ENCODE assay signal across 9 cellular contexts in the genomic region with DNA sequence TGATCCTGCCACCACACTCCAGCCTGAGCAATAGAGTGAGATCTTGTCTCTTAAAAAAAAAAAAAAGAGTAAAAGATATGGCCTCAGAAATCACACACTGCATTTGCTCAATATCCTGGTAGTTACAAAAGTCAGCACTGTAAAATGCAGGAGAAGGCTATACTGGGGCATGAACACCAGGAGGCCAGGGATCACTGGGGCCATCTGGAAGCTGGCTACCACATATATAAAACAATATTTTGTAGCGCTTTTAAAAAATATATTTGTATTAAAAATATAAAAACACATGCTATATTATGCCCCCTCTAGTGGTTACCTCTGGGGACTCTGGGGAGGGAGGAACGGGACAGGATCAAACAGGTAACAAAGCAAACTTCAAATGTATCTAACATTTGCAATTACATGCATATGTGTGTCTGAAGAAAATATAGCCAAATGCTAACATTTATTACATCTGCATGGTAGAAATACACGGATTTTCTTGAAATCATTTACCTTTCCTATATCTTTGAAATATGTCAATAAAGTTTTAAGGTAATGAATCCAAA. TPM values are rescaled to one million over a fixed set of nuclear protein-coding genes. Genes with fewer than 3 reads are reported as not detected.
A peak's percentile ranks its signal among the peaks of the same experiment; 100 is the strongest.
DNase-seq lines count a peak whose midpoint lies in the region; ATAC-seq, FAIRE-seq and TF ChIP-seq lines count a peak whose summit lies in the region.
"Had no signal": no experiment of that assay in that cellular context is flagged by ENCODE, and none has a peak within 500 bp of the region (broad histone marks: within the 10 kb centered on the region; RNA-seq: fewer than 3 reads in every experiment).

No MANE protein-coding gene starts in this region.

- no peak overlapping the region for H4K91ac ChIP-seq in mesenchymal stem cell (ENCODE audit: low read length)

- H3K36me3 Mint-ChIP-seq in activated T-cell treated with anti-CD3 and anti-CD28 coated beads, Interleukin-2, amount 50 U/mL, for 4 hours (ENCODE audit: insufficient read depth), result peaks cover 1% of the 10 kb centered on the region

- peak; percentile 48 for DNase-seq in GM03348 (ENCODE audit: low spot score)
- DNase-seq in M059J (ENCODE audit: low read depth), result peak; percentile 16
- DNase-seq in adrenal gland, result no peak
- DNase-seq in mesenchymal stem cell, result peak; percentile 67
- no peak for DNase-seq in H54 (ENCODE audit: insufficient read length, low spot score)
- no peak for DNase-seq in Ammon's horn (ENCODE audit: low spot score)
- DNase-seq in activated T-cell treated with anti-CD3 and anti-CD28 coated beads, Interleukin-2, amount 50 U/mL, for 4 hours, result no peak

- H2BK5ac ChIP-seq in mesenchymal stem cell (ENCODE audit: low read depth, low read length, poor library complexity, severe bottlenecking), result no peak overlapping the region

- H3K27me3 Mint-ChIP-seq in activated T-cell treated with anti-CD3 and anti-CD28 coated beads, Interleukin-2, amount 50 U/mL, for 4 hours (ENCODE audit: low read depth), result no peaks in the 10 kb centered on the region

- H3K9me3 Mint-ChIP-seq in activated T-cell treated with anti-CD3 and anti-CD28 coated beads, Interleukin-2, amount 50 U/mL, for 4 hours, result no peaks in the 10 kb centered on the region

- H3K4me3 ChIP-seq in adrenal gland (no peak overlapping the region), mesenchymal stem cell (ENCODE audit: insufficient read depth in 1 of 2, low read depth in 1 of 2, low read length in 2 of 2) (no peak overlapping the region)
- H3K4me3 ChIP-seq: lung had no signal

- H3K27ac ChIP-seq in adrenal gland (no peak overlapping the region), mesenchymal stem cell (ENCODE audit: low read length, poor library complexity, severe bottlenecking) (no peak overlapping the region)

- peak; percentile 17 to 44 (median 32) for TF ChIP-seq CTCF in adrenal gland (IDR thresholded peaks at IDR 0.05)

- H3K9me3 ChIP-seq in adrenal gland (replicated peaks in 1 of 3), result no peaks in the 10 kb centered on the region
- no peaks in the 10 kb centered on the region for H3K9me3 ChIP-seq in mesenchymal stem cell (ENCODE audit: control insufficient read depth, low read length)

- peak overlapping the region; percentile 31 for H3K9ac ChIP-seq in mesenchymal stem cell (ENCODE audit: low read length)

- no peak overlapping the region for H3K4me3 Mint-ChIP-seq in activated T-cell treated with anti-CD3 and anti-CD28 coated beads, Interleukin-2, amount 50 U/mL, for 4 hours

- no peaks in the 10 kb centered on the region for H3K27me3 ChIP-seq in adrenal gland
- no peaks in the 10 kb centered on the region for H3K27me3 ChIP-seq in mesenchymal stem cell (ENCODE audit: control insufficient read depth in 1 of 2, insufficient read depth in 1 of 2, low read length in 2 of 2)

- H2AK5ac ChIP-seq in mesenchymal stem cell (ENCODE audit: low read length, severe bottlenecking), result no peak overlapping the region

- H2BK15ac ChIP-seq in mesenchymal stem cell (ENCODE audit: low read depth, poor library complexity, severe bottlenecking), result no peak overlapping the region

- H3K14ac ChIP-seq in mesenchymal stem cell (ENCODE audit: low read length in 2 of 2), result no peak overlapping the region

- no peak overlapping the region for H3K4me2 ChIP-seq in mesenchymal stem cell (ENCODE audit: low read length, poor library complexity, severe bottlenecking)

- no peak overlapping the region for H3K23ac ChIP-seq in mesenchymal stem cell (ENCODE audit: low read length in 2 of 2)

- H3K4ac ChIP-seq in mesenchymal stem cell (ENCODE audit: low read depth in 1 of 2, low read length in 2 of 2), result no peak overlapping the region

- peaks cover 17% of the 10 kb centered on the region for H3K4me1 Mint-ChIP-seq in activated T-cell treated with anti-CD3 and anti-CD28 coated beads, Interleukin-2, amount 50 U/mL, for 4 hours (ENCODE audit: low read depth)

- H3K79me1 ChIP-seq in mesenchymal stem cell (replicated peaks; ENCODE audit: low read length, poor library complexity, severe bottlenecking), result peaks cover 4% of the 10 kb centered on the region

- no peak overlapping the region for H2BK120ac ChIP-seq in mesenchymal stem cell (ENCODE audit: low read depth, low read length)

- no peak overlapping the region for H3K18ac ChIP-seq in mesenchymal stem cell (ENCODE audit: low read depth in 1 of 2, low read length in 2 of 2)

- FAIRE-seq in H54 (lab: Jason Lieb, UNC), result no peak

- TF ChIP-seq POLR2A in adrenal gland (IDR thresholded peaks at IDR 0.05) (no peak), H54 (IDR thresholded peaks at IDR 0.05; ENCODE audit: low read depth, low read length) (no peak)

- H4K8ac ChIP-seq in mesenchymal stem cell (ENCODE audit: low read length), result no peak overlapping the region

- H3K4me1 ChIP-seq in adrenal gland (replicated peaks in 1 of 2) (peaks cover 7 to 10% of the 10 kb centered on the region in 2 donors), mesenchymal stem cell (ENCODE audit: control insufficient read depth, insufficient read depth, low read depth, low read length) (peaks cover 2% of the 10 kb centered on the region)

- H2BK12ac ChIP-seq in mesenchymal stem cell (ENCODE audit: low read length in 2 of 2), result no peak overlapping the region

- WGBS in adrenal gland, 4 donors, result 86 to 88% (median 87%) methylated on average over 3 of the region's 3 CpGs
- no CpG with 5 or more reads among the region's 3 CpGs for WGBS in mesenchymal stem cell

- no peaks in the 10 kb centered on the region for H3K36me3 ChIP-seq in adrenal gland (replicated peaks in 1 of 2)
- peaks cover 0 to 4% of the 10 kb centered on the region in 2 experiments for H3K36me3 ChIP-seq in mesenchymal stem cell (ENCODE audit: control insufficient read depth in 1 of 2, insufficient read depth in 2 of 2, low read depth in 1 of 2, low read length in 2 of 2)

- ATAC-seq in activated T-cell treated with anti-CD3 and anti-CD28 coated beads, Interleukin-2, amount 50 U/mL, for 4 hours, result no peak
- ATAC-seq in HG02970 (IDR thresholded peaks at IDR 0.05; ENCODE audit: low FRiP score, unreplicated experiment), result no peak

- H2AFZ ChIP-seq in mesenchymal stem cell (ENCODE audit: low read depth, low read length), result no peak overlapping the region

- intact Hi-C loops in adrenal gland (cut with DNase I), result no loop called here

RNA-seq across cellular contexts. Expression of a gene that starts 4.0 kb away (rescaled TPM):
- 20.9 and 34.6 TPM in 2 replicates for total RNA-seq in M059J (2014; rRNA removed; shearing (Covaris generic))
- total RNA-seq in adrenal gland, result 10 to 100 TPM in 1 of 8 donors, 1 to 10 TPM in 7; 2.4 to 10.3 (median 3.5) TPM
- 1 to 10 TPM; 1.6 to 7.1 (median 2.3) TPM for polyA plus RNA-seq in adrenal gland
- polyA plus RNA-seq in mesenchymal stem cell (2013, experiment 1 of 2), result 7.5 TPM
- 7.9 TPM for polyA plus RNA-seq in mesenchymal stem cell (2013, experiment 2 of 2)
- 10 to 100 TPM; 12.5 to 13.0 (median 12.7) TPM for total RNA-seq in activated T-cell treated with anti-CD3 and anti-CD28 coated beads, Interleukin-2, amount 50 U/mL, for 4 hours

RNA-seq across cellular contexts. Expression of a gene that starts 4.4 kb away (rescaled TPM):
- total RNA-seq in M059J (2014; rRNA removed; shearing (Covaris generic)), result 11.8 and 17.2 TPM in 2 replicates
- total RNA-seq in adrenal gland, result 10 to 100 TPM; 54.9 to 97.4 (median 86.4) TPM
- 100 to 1,000 TPM in 1 of 3 donors, 10 to 100 TPM in 2; 22.7 to 166 (median 41.2) TPM for polyA plus RNA-seq in adrenal gland
- polyA plus RNA-seq in mesenchymal stem cell (2013, experiment 1 of 2), result 16.9 TPM
- 16.7 TPM for polyA plus RNA-seq in mesenchymal stem cell (2013, experiment 2 of 2)
- total RNA-seq in activated T-cell treated with anti-CD3 and anti-CD28 coated beads, Interleukin-2, amount 50 U/mL, for 4 hours, result 10 to 100 TPM; 13.7 to 20.1 (median 15.4) TPM

RNA-seq across cellular contexts. Expression of a gene that starts 55.5 kb away (rescaled TPM):
- total RNA-seq in M059J (2014; rRNA removed; shearing (Covaris generic)), result 40.1 and 41.4 TPM in 2 replicates
- total RNA-seq in adrenal gland, result 10 to 100 TPM; 12.3 to 24.7 (median 20.8) TPM
- 10 to 100 TPM; 16.8 to 95.6 (median 18.9) TPM for polyA plus RNA-seq in adrenal gland
- 34.9 TPM for polyA plus RNA-seq in mesenchymal stem cell (2013, experiment 1 of 2)
- polyA plus RNA-seq in mesenchymal stem cell (2013, experiment 2 of 2), result 32.4 TPM
- total RNA-seq in activated T-cell treated with anti-CD3 and anti-CD28 coated beads, Interleukin-2, amount 50 U/mL, for 4 hours, result 10 to 100 TPM; 56.0 to 65.6 (median 63.0) TPM

Comparison
In these comparisons a context has a peak if more than half of its experiments do, and no peak if none do; other contexts are left out.
1. DNase-seq: peak in GM03348 (single experiment), M059J (single experiment) and mesenchymal stem cell (single experiment); none in adrenal gland (0 of 7), H54 (single experiment), Ammon's horn (single experiment) and activated T-cell treated with anti-CD3 and anti-CD28 coated beads, Interleukin-2, amount 50 U/mL, for 4 hours (single experiment).